Comparison of ENCODE assay signal across 16 cellular contexts in the genomic region with DNA sequence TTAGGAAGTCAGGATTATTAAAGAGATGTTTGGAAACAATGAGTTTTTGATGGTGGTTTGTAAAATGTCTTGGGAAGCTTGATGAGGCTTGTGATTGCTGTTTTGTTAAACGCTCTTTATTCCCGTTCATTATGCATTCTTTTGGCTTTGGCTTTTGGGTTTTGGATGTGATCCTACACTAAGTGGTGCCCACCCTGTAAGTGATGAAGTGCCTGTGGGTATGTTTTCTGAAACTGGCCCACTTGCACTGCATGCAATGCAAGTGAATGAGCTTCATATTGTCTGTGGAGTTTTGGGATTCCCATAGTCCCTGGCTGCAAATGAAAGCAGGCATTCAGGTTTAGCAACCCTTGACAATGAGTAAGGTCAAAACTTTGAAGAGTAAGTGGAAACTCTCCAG.
DNase-seq lines count a peak whose midpoint lies in the region; ATAC-seq and TF ChIP-seq lines count a peak whose summit lies in the region.
"Had no signal": no experiment of that assay in that cellular context is flagged by ENCODE, and none has a peak within 500 bp of the region (broad histone marks: within the 10 kb centered on the region; RNA-seq: fewer than 3 reads in every experiment).

No MANE protein-coding gene starts in this region.

- no peak overlapping the region for H3K4me3 Mint-ChIP-seq in WTC11
- H3K4me3 Mint-ChIP-seq: CD4-positive, CD25-positive, alpha-beta regulatory T cell; H9 had no signal

- 77% methylated on average over 2 of the region's 2 CpGs for WGBS in right cardiac atrium

- no peaks in the 10 kb centered on the region for H3K4me1 ChIP-seq in right cardiac atrium (ENCODE audit: control insufficient read depth, insufficient read depth, low read length)

- POLR2A ChIA-PET in WTC11 (lab: Charles Lee) = no interaction called here

- DNase-seq in G401 (ENCODE audit: low spot score) (peak; percentile 18), WTC11 (ENCODE audit: low spot score) (no peak), globus pallidus (ENCODE audit: low spot score) (peak; percentile 56), putamen (ENCODE audit: low spot score) (peak; percentile 38), DMS79 (lab: John Stamatoyannopoulos, UW) (no peak), NCI-H748 treated with DMSO at 0.1 percent for 48 hours (lab: John Stamatoyannopoulos, UW) (no peak), right cardiac atrium (no peak)
- DNase-seq: 8988T; AML-193; CD4-positive, CD25-positive, alpha-beta regulatory T cell; DMS53; GM23248; H9; IMR-90 had no signal

- CTCF ChIA-PET in WTC11 (lab: Charles Lee) = no interaction called here

- H3K4me1 Mint-ChIP-seq in WTC11 = peaks cover 21% of the 10 kb centered on the region
- H3K4me1 Mint-ChIP-seq: CD4-positive, CD25-positive, alpha-beta regulatory T cell had no signal

- H3K9me3 Mint-ChIP-seq in WTC11 = no peaks in the 10 kb centered on the region
- H3K9me3 Mint-ChIP-seq: H9 had no signal

- no peaks in the 10 kb centered on the region for H3K36me3 Mint-ChIP-seq in WTC11
- H3K36me3 Mint-ChIP-seq: CD4-positive, CD25-positive, alpha-beta regulatory T cell had no signal

- TF ChIP-seq CTCF in WTC11 (IDR thresholded peaks at IDR 0.05) = no peak

- in situ Hi-C loops in G401 (cut with HindIII; ENCODE audit: low sequenced_read_pairs) = no loop called here

- peak overlapping the region; percentile 73; the same call in 1 of the 2 replicates for H3K27ac Mint-ChIP-seq in WTC11
- H3K27ac Mint-ChIP-seq: CD4-positive, CD25-positive, alpha-beta regulatory T cell; H9 had no signal

- H3K27me3 ChIP-seq in right cardiac atrium (ENCODE audit: control insufficient read depth, insufficient read depth) = no peaks in the 10 kb centered on the region
- H3K27me3 ChIP-seq: BLaER1 treated with 17β-estradiol and CSF1 and Interleukin-3, amounts not matched to agents 10 nM and 100 nM had no signal

- H3K4me3 ChIP-seq in right cardiac atrium (ENCODE audit: low read length) = no peak overlapping the region
- H3K4me3 ChIP-seq: BLaER1 treated with 17β-estradiol and CSF1 and Interleukin-3, amounts not matched to agents 10 nM and 100 nM; GM12878; GM23248 had no signal

- intact Hi-C loops in right cardiac atrium (cut with DNase I) = no loop called here

- no peaks in the 10 kb centered on the region for H3K27me3 Mint-ChIP-seq in WTC11 (ENCODE audit: low read depth)
- H3K27me3 Mint-ChIP-seq: CD4-positive, CD25-positive, alpha-beta regulatory T cell had no signal

- no peak overlapping the region for H3K27ac ChIP-seq in right cardiac atrium (ENCODE audit: low read length)
- H3K27ac ChIP-seq: BLaER1 treated with 17β-estradiol and CSF1 and Interleukin-3, amounts not matched to agents 10 nM and 100 nM; GM23248 had no signal

- ATAC-seq in WTC11 (no peak), right cardiac atrium (no peak)
- ATAC-seq: GM12878 had no signal

- H3K9me3 ChIP-seq in right cardiac atrium (ENCODE audit: control insufficient read depth, low read length) = no peaks in the 10 kb centered on the region

TF ChIP-seq in WTC11, 78 proteins besides CTCF, POLR2A, EP300 and RAD21:
- TF ChIP-seq, protein P1, sequence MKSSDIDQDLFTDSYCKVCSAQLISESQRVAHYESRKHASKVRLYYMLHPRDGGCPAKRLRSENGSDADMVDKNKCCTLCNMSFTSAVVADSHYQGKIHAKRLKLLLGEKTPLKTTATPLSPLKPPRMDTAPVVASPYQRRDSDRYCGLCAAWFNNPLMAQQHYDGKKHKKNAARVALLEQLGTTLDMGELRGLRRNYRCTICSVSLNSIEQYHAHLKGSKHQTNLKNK (CRISPR knock-in tag; IDR thresholded peaks at IDR 0.05) = no peak
- no peak for TF ChIP-seq ZNF396 (CRISPR knock-in tag; IDR thresholded peaks at IDR 0.05; ENCODE audit: borderline replicate concordance)
- TF ChIP-seq, protein P2, sequence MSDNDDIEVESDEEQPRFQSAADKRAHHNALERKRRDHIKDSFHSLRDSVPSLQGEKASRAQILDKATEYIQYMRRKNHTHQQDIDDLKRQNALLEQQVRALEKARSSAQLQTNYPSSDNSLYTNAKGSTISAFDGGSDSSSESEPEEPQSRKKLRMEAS (CRISPR knock-in tag; IDR thresholded peaks at IDR 0.05) = no peak
- no peak for TF ChIP-seq TEAD1 (CRISPR knock-in tag; IDR thresholded peaks at IDR 0.05)
- TF ChIP-seq, protein P3, sequence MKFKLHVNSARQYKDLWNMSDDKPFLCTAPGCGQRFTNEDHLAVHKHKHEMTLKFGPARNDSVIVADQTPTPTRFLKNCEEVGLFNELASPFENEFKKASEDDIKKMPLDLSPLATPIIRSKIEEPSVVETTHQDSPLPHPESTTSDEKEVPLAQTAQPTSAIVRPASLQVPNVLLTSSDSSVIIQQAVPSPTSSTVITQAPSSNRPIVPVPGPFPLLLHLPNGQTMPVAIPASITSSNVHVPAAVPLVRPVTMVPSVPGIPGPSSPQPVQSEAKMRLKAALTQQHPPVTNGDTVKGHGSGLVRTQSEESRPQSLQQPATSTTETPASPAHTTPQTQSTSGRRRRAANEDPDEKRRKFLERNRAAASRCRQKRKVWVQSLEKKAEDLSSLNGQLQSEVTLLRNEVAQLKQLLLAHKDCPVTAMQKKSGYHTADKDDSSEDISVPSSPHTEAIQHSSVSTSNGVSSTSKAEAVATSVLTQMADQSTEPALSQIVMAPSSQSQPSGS (CRISPR knock-in tag; IDR thresholded peaks at IDR 0.05; ENCODE audit: borderline replicate concordance, low read depth) = no peak
- no peak for TF ChIP-seq HMGA2 (CRISPR knock-in tag; IDR thresholded peaks at IDR 0.05)
- TF ChIP-seq ETV6 (CRISPR knock-in tag; IDR thresholded peaks at IDR 0.05) = no peak
- no peak for TF ChIP-seq CREM (CRISPR knock-in tag; IDR thresholded peaks at IDR 0.05)
- TF ChIP-seq NFE2L1 (CRISPR knock-in tag; IDR thresholded peaks at IDR 0.05) = no peak
- TF ChIP-seq IRF2 (CRISPR knock-in tag; IDR thresholded peaks at IDR 0.05; ENCODE audit: borderline replicate concordance, low read depth) = no peak
- TF ChIP-seq, protein P4, sequence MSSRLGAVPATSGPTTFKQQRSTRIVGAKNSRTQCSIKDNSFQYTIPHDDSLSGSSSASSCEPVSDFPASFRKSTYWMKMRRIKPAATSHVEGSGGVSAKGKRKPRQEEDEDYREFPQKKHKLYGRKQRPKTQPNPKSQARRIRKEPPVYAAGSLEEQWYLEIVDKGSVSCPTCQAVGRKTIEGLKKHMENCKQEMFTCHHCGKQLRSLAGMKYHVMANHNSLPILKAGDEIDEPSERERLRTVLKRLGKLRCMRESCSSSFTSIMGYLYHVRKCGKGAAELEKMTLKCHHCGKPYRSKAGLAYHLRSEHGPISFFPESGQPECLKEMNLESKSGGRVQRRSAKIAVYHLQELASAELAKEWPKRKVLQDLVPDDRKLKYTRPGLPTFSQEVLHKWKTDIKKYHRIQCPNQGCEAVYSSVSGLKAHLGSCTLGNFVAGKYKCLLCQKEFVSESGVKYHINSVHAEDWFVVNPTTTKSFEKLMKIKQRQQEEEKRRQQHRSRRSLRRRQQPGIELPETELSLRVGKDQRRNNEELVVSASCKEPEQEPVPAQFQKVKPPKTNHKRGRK (CRISPR knock-in tag; IDR thresholded peaks at IDR 0.05; ENCODE audit: borderline replicate concordance) = no peak

Comparison
In these comparisons a context has a peak if more than half of its experiments do, and no peak if none do; other contexts are left out.
1. DNase-seq: peak in G401 (single experiment), globus pallidus (single experiment) and putamen (single experiment); none in WTC11 (single experiment), DMS79 (single experiment), NCI-H748 treated with DMSO at 0.1 percent for 48 hours (single experiment) and right cardiac atrium (0 of 3).